ENCODE assay signal across 9 cellular contexts in genomic region chr1:96861836-96862235, GRCh38.
"Had no signal": no experiment of that assay in that cellular context is flagged by ENCODE, and none has a peak within 500 bp of the region (broad histone marks: within the 10 kb centered on the region; RNA-seq: fewer than 3 reads in every experiment).

No MANE protein-coding gene starts in this region.

- ATAC-seq: GM23338, HCT116 had no signal

- H3K9ac ChIP-seq: GM23248 had no signal

- DNase-seq: GM23248, GOT3, H7, H9, HCEC 1CT, HFFc6 had no signal

- H3K27ac ChIP-seq: GM23248 had no signal

- H3K4me1 ChIP-seq: HAP-1 had no signal

- H2AFZ ChIP-seq: GM23248, GM23338 had no signal

- H3K36me3 ChIP-seq: HAP-1 had no signal

- H3K9me3 ChIP-seq: HAP-1 had no signal

- H3K4me3 ChIP-seq: GM23248, GM23338, HAP-1 had no signal

- H3K4me2 ChIP-seq: GM23338 had no signal
